Comparison of ENCODE assay signal across 14 cellular contexts in the genomic region with DNA sequence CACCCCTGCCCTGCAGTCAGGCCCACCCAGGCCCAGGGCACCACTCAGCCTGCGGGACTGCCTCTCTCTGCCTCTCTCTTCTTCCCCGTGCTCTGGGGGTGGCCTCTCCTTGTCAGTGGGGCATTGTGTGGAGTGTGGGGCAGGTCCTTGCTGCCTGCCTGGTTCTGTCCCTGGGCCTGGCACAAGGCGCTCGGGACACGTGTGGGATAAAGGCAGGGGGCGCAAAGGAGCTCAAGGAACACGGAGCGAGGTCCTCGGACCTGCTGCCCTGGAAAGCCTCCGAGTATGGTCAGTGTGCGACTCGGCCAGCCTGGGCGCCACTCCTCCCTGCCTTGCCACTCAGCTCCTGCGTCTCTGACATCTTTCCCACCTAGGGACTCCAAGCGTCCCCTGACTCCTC.
A peak's percentile ranks its signal among the peaks of the same experiment; 100 is the strongest.
DNase-seq lines count a peak whose midpoint lies in the region; ATAC-seq and TF ChIP-seq lines count a peak whose summit lies in the region.
"Had no signal": no experiment of that assay in that cellular context is flagged by ENCODE, and none has a peak within 500 bp of the region (broad histone marks: within the 10 kb centered on the region; RNA-seq: fewer than 3 reads in every experiment).

No MANE protein-coding gene starts in this region.

- no peak overlapping the region for H3K27ac ChIP-seq in right atrium auricular region
- no peak overlapping the region for H3K27ac ChIP-seq in uterus
- H3K27ac ChIP-seq: PC-9 had no signal

- no peaks in the 10 kb centered on the region for H3K9me3 Mint-ChIP-seq in immature natural killer cell

- ATAC-seq in left ventricle myocardium superior (no peak), HG02610 (IDR thresholded peaks at IDR 0.05; ENCODE audit: unreplicated experiment) (no peak)

- TF ChIP-seq POLR2A in erythroblast (IDR thresholded peaks at IDR 0.05; ENCODE audit: low read length) (no peak), uterus (IDR thresholded peaks at IDR 0.05) (no peak)

- DNase-seq in left ventricle myocardium superior (peak; percentile 15), right atrium auricular region (ENCODE audit: low spot score) (no peak), immature natural killer cell (no peak), pons (ENCODE audit: low spot score) (peak; percentile 50), COLO829 (ENCODE audit: low spot score) (no peak), erythroblast (lab: John Stamatoyannopoulos, UW) (no peak), uterus (no peak)
- DNase-seq: KG1, NCI-H1092, NCI-H1694, NCI-H345, NCI-H69, PC-9 had no signal

- H3K27me3 Mint-ChIP-seq in immature natural killer cell (ENCODE audit: low read depth in 3 of 3) = peaks cover 0 to 15% (median 10%) of the 10 kb centered on the region in 3 donors

- peaks cover 55 to 72% (median 63%) of the 10 kb centered on the region in 3 donors for H3K36me3 Mint-ChIP-seq in immature natural killer cell

- no peak overlapping the region for H3K4me3 ChIP-seq in right atrium auricular region
- no peak overlapping the region for H3K4me3 ChIP-seq in uterus
- H3K4me3 ChIP-seq: PC-9 had no signal

- intact Hi-C loops in left ventricle myocardium superior (cut with micrococcal nuclease) = no loop called here
- intact Hi-C loops in uterus (cut with DNase I; ENCODE audit: low total_unique reads) = no loop called here

- no peaks in the 10 kb centered on the region for H3K4me1 ChIP-seq in right atrium auricular region
- no peaks in the 10 kb centered on the region for H3K4me1 ChIP-seq in uterus

- H3K36me3 ChIP-seq in right atrium auricular region = peaks cover 48% of the 10 kb centered on the region
- H3K36me3 ChIP-seq in uterus = no peaks in the 10 kb centered on the region

- H3K27ac Mint-ChIP-seq in immature natural killer cell = peak overlapping the region in 2 of 6 donors; percentile 40 to 55

- peaks cover 33 to 52% of the 10 kb centered on the region in 2 donors for H3K4me1 Mint-ChIP-seq in immature natural killer cell

- no peaks in the 10 kb centered on the region for H3K9me3 ChIP-seq in right atrium auricular region
- no peaks in the 10 kb centered on the region for H3K9me3 ChIP-seq in uterus

- no peaks in the 10 kb centered on the region for H3K27me3 ChIP-seq in right atrium auricular region
- no peaks in the 10 kb centered on the region for H3K27me3 ChIP-seq in uterus

- TF ChIP-seq CTCF in right atrium auricular region (IDR thresholded peaks at IDR 0.05) = no peak
- no peak for TF ChIP-seq CTCF in uterus (IDR thresholded peaks at IDR 0.05)

- peak overlapping the region; percentile 30 to 66 (median 62) for H3K4me3 Mint-ChIP-seq in immature natural killer cell

Comparison
In these comparisons a context has a peak if more than half of its experiments do, and no peak if none do; other contexts are left out.
1. DNase-seq: peak in left ventricle myocardium superior (single experiment) and pons (single experiment); none in right atrium auricular region (single experiment), immature natural killer cell (0 of 3), COLO829 (single experiment), erythroblast (0 of 2) and uterus (0 of 2).